Comparison of ENCODE assay signal across 8 cellular contexts in genomic region chr3:3127432-3128010, GRCh38. TPM values are rescaled to one million over a fixed set of nuclear protein-coding genes. Genes with fewer than 3 reads are reported as not detected.
DNase-seq lines count a peak whose midpoint lies in the region; ATAC-seq and TF ChIP-seq lines count a peak whose summit lies in the region.
"Had no signal": no experiment of that assay in that cellular context is flagged by ENCODE, and none has a peak within 500 bp of the region (broad histone marks: within the 10 kb centered on the region; RNA-seq: fewer than 3 reads in every experiment).

No MANE protein-coding gene starts in this region.

- TF ChIP-seq POLR2A in ovary (IDR thresholded peaks at IDR 0.05) = no peak

- intact Hi-C loops in activated CD4-positive, alpha-beta memory T cell treated with anti-CD3 and anti-CD28 coated beads for 36 hours (cut with micrococcal nuclease) = loop anchor here (1.0 to 5.0 kb wide), 3 partner anchors 8 to 1175 kb away; partner anchors contain the start of genes CRBN and SETMAR
- intact Hi-C loops in ovary (cut with DNase I) = no loop called here

- TF ChIP-seq EP300 in ovary (IDR thresholded peaks at IDR 0.05) = no peak

- peak overlapping the region; percentile 99 for H3K27ac Mint-ChIP-seq in activated CD4-positive, alpha-beta memory T cell treated with anti-CD3 and anti-CD28 coated beads for 36 hours

- no peaks in the 10 kb centered on the region for H3K27me3 ChIP-seq in HUES48 (ENCODE audit: control insufficient read depth, insufficient read depth, low read length)
- H3K27me3 ChIP-seq in ovary = no peaks in the 10 kb centered on the region

- peak; percentile 65 for DNase-seq in activated CD4-positive, alpha-beta memory T cell treated with anti-CD3 and anti-CD28 coated beads for 36 hours
- DNase-seq in epithelial cell of proximal tubule (ENCODE audit: low read depth) = no peak
- DNase-seq in ovary = no peak
- DNase-seq in middle frontal gyrus (ENCODE audit: extremely low spot score, low spot score) = no peak

- H3K9me3 ChIP-seq in HUES48 (ENCODE audit: control insufficient read depth, insufficient read depth, low read length) (no peaks in the 10 kb centered on the region), ovary (no peaks in the 10 kb centered on the region)

- H3K9me3 Mint-ChIP-seq in activated CD4-positive, alpha-beta memory T cell treated with anti-CD3 and anti-CD28 coated beads for 36 hours = no peaks in the 10 kb centered on the region

- H3K27me3 Mint-ChIP-seq in activated CD4-positive, alpha-beta memory T cell treated with anti-CD3 and anti-CD28 coated beads for 36 hours = no peaks in the 10 kb centered on the region

- peak; percentile 1 for ATAC-seq in GM18870 (IDR thresholded peaks at IDR 0.05; ENCODE audit: unreplicated experiment)
- no peak for ATAC-seq in HG03571 (IDR thresholded peaks at IDR 0.05; ENCODE audit: unreplicated experiment)

- peaks cover 32% of the 10 kb centered on the region for H3K36me3 Mint-ChIP-seq in activated CD4-positive, alpha-beta memory T cell treated with anti-CD3 and anti-CD28 coated beads for 36 hours

- POLR2A ChIA-PET in activated CD4-positive, alpha-beta memory T cell treated with anti-CD3 and anti-CD28 coated beads for 36 hours (lab: Charles Lee) = interaction anchor here (1.0 kb wide), 1 partner anchor 45 kb away, joined by 4 read pairs; no protein-coding TSS in a partner anchor

- H3K36me3 ChIP-seq in HUES48 (ENCODE audit: control insufficient read depth, insufficient read depth, low read length) (peaks cover 29% of the 10 kb centered on the region), ovary (no peaks in the 10 kb centered on the region)

- no peak for TF ChIP-seq CTCF in epithelial cell of proximal tubule (conservative IDR thresholded peaks at IDR 0.05; ENCODE audit: low read depth, low read length)
- TF ChIP-seq CTCF in ovary (IDR thresholded peaks at IDR 0.05) = no peak

- CTCF ChIA-PET in activated CD4-positive, alpha-beta memory T cell treated with anti-CD3 and anti-CD28 coated beads for 36 hours (lab: Charles Lee) = no interaction called here

- H3K4me1 ChIP-seq in HUES48 (ENCODE audit: control insufficient read depth, insufficient read depth, low read length) (peaks cover 8% of the 10 kb centered on the region; the same call in 1 of the 2 replicates), ovary (ENCODE audit: insufficient read depth) (no peaks in the 10 kb centered on the region)

- H3K4me3 ChIP-seq in HUES48 (ENCODE audit: low read depth, low read length) (peak overlapping the region; percentile 95), epithelial cell of proximal tubule (ENCODE audit: low read depth, low read length) (peak overlapping the region; percentile 94), ovary (peak overlapping the region; percentile 77)

- H3K27ac ChIP-seq in HUES48 (ENCODE audit: low read depth, low read length) (peak overlapping the region; percentile 94), ovary (peak overlapping the region; percentile 57 to 82)

- peak overlapping the region; percentile 97 for H3K4me3 Mint-ChIP-seq in activated CD4-positive, alpha-beta memory T cell treated with anti-CD3 and anti-CD28 coated beads for 36 hours

- H3K4me1 Mint-ChIP-seq in activated CD4-positive, alpha-beta memory T cell treated with anti-CD3 and anti-CD28 coated beads for 36 hours (ENCODE audit: low read depth) = peaks cover 31% of the 10 kb centered on the region

- H3K9ac ChIP-seq in HUES48 (ENCODE audit: low read depth, low read length) = peak overlapping the region; percentile 99

- 37 to 42% (median 39%) methylated on average over 20 of the region's 20 CpGs for WGBS in ovary, 3 donors

RNA-seq across cellular contexts. Expression of gene TRNT1, which starts 0.8 kb away (rescaled TPM):
- 10 to 100 TPM; 51.5 to 53.6 TPM for total RNA-seq in activated CD4-positive, alpha-beta memory T cell treated with anti-CD3 and anti-CD28 coated beads for 36 hours
- total RNA-seq in epithelial cell of proximal tubule (16.9 and 21.2 TPM in 2 replicates), ovary (10 to 100 TPM; 13.1 to 29.0 (median 17.5) TPM)
- polyA plus RNA-seq in ovary = 10 to 100 TPM in 1 of 2 donors, 1 to 10 TPM in 1; 8.5 to 15.5 TPM

RNA-seq across cellular contexts. Expression of gene IL5RA, which starts 17.3 kb away (rescaled TPM):
- under 1 TPM; 0.15 to 0.74 TPM for total RNA-seq in activated CD4-positive, alpha-beta memory T cell treated with anti-CD3 and anti-CD28 coated beads for 36 hours
- total RNA-seq in epithelial cell of proximal tubule = not detected in 2 replicates
- total RNA-seq in ovary = 1 to 10 TPM in 3 of 7 donors, under 1 TPM in 2, not detected in 2; 0.55 to 7.9 (median 1.3) TPM
- under 1 TPM; 0.07 to 0.63 TPM for polyA plus RNA-seq in ovary
- total RNA-seq: dermis microvascular lymphatic vessel endothelial cell had no signal

RNA-seq across cellular contexts. Expression of gene CRBN, which starts 52.0 kb away (rescaled TPM):
- 10 to 100 TPM; 40.4 to 45.4 TPM for total RNA-seq in activated CD4-positive, alpha-beta memory T cell treated with anti-CD3 and anti-CD28 coated beads for 36 hours
- total RNA-seq in epithelial cell of proximal tubule = 18.7 and 25.8 TPM in 2 replicates
- total RNA-seq in ovary = 100 to 1,000 TPM in 1 of 7 donors, 10 to 100 TPM in 6; 45.1 to 102 (median 56.2) TPM
- 10 to 100 TPM; 39.1 to 41.2 TPM for polyA plus RNA-seq in ovary
